5 cellular contexts compared by ENCODE assay signal in the genomic region with DNA sequence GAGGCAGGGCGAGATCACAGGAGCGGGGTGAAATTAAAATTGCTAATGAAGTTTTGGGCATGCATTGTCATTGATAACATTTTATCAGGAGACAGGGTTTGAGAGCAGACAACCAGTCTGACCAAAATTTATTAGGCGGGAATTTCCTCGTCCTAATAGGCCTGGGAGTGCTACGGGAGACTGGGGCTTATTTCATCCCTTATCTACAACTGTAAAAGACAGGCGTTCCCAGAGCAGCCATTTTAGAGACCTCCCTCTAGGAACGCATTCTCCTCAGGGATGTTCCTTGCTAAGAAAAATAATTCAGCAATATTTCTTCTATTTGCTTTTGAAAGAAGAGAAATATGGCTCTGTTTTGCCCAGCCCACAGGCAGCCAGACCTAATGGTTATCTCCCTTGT. TPM values are rescaled to one million over a fixed set of nuclear protein-coding genes. Genes with fewer than 3 reads are reported as not detected.
"Had no signal": no experiment of that assay in that cellular context is flagged by ENCODE, and none has a peak within 500 bp of the region (broad histone marks: within the 10 kb centered on the region; RNA-seq: fewer than 3 reads in every experiment).

No MANE protein-coding gene starts in this region.

RNA-seq across cellular contexts. Expression of a gene that starts 40.0 kb away (rescaled TPM):
- total RNA-seq: dermis blood vessel endothelial cell; lung microvascular endothelial cell; myocyte; naive thymus-derived CD8-positive, alpha-beta T cell had no signal
- polyA plus RNA-seq: keratinocyte; naive thymus-derived CD8-positive, alpha-beta T cell had no signal
